ENCODE assay signal across 1 cellular context in the genomic region with DNA sequence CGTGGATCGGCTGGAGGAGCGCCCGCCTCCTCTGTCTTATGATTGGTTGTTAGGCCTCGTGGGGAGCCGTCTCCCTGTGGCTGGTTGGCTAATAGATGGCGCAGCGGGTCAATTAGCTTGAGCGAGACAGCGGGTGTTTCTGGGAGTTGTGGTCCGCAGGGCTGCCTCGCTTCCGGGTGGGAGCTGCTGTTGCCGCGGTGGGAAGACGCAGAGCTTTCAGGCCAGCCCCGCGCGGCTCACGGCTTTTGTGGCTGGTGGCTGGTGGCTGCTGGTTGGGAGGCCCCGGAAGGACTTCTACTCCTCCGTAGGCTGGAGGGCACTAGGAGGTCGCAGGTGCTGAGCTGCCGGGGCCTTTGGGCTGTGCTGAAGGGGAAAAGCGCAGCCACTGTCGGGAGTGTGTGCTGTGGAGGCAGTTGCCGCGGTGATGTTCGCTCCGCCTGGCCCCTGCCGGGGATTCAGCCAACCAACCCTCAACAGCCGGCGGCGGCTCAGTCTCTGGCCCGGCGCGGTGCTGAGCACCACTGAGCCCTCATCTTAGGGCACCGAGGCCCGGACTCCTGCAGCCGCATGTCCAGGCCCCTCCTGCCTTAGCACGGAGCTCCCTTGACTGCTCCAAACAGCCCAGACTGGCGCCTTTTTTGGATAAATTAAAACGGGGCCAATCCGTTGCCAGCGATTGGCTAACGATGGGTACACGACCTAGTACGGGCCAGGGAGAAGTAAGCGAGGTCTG.
A peak's percentile ranks its signal among the peaks of the same experiment; 100 is the strongest.
TF ChIP-seq lines count a peak whose summit lies in the region.

No MANE protein-coding gene starts in this region.

TF ChIP-seq in K562, 482 proteins besides CTCF, POLR2A, EP300 and RAD21 (continued from another document and continues in another):
- TF ChIP-seq, protein P1, sequence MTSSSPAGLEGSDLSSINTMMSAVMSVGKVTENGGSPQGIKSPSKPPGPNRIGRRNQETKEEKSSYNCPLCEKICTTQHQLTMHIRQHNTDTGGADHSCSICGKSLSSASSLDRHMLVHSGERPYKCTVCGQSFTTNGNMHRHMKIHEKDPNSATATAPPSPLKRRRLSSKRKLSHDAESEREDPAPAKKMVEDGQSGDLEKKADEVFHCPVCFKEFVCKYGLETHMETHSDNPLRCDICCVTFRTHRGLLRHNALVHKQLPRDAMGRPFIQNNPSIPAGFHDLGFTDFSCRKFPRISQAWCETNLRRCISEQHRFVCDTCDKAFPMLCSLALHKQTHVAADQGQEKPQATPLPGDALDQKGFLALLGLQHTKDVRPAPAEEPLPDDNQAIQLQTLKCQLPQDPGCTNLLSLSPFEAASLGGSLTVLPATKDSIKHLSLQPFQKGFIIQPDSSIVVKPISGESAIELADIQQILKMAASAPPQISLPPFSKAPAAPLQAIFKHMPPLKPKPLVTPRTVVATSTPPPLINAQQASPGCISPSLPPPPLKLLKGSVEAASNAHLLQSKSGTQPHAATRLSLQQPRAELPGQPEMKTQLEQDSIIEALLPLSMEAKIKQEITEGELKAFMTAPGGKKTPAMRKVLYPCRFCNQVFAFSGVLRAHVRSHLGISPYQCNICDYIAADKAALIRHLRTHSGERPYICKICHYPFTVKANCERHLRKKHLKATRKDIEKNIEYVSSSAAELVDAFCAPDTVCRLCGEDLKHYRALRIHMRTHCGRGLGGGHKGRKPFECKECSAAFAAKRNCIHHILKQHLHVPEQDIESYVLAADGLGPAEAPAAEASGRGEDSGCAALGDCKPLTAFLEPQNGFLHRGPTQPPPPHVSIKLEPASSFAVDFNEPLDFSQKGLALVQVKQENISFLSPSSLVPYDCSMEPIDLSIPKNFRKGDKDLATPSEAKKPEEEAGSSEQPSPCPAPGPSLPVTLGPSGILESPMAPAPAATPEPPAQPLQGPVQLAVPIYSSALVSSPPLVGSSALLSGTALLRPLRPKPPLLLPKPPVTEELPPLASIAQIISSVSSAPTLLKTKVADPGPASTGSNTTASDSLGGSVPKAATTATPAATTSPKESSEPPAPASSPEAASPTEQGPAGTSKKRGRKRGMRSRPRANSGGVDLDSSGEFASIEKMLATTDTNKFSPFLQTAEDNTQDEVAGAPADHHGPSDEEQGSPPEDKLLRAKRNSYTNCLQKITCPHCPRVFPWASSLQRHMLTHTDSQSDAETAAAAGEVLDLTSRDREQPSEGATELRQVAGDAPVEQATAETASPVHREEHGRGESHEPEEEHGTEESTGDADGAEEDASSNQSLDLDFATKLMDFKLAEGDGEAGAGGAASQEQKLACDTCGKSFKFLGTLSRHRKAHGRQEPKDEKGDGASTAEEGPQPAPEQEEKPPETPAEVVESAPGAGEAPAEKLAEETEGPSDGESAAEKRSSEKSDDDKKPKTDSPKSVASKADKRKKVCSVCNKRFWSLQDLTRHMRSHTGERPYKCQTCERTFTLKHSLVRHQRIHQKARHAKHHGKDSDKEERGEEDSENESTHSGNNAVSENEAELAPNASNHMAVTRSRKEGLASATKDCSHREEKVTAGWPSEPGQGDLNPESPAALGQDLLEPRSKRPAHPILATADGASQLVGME (CRISPR knock-in tag; IDR thresholded peaks at IDR 0.05): peak; percentile 77; the same call in 1 of the 2 replicates
- TF ChIP-seq RBM15 (IDR thresholded peaks at IDR 0.05; ENCODE audit: insufficient read depth, low read length) (no peak), DIDO1 (tag; IDR thresholded peaks at IDR 0.05; ENCODE audit: low read depth) (no peak), ELF2 (CRISPR knock-in tag; IDR thresholded peaks at IDR 0.05) (peak; percentile 86), SP2 (IDR thresholded peaks at IDR 0.05; ENCODE audit: extremely low read depth, low read depth, low read length, poor library complexity, severe bottlenecking) (peak; percentile 62), MBD2 (IDR thresholded peaks at IDR 0.05; ENCODE audit: borderline replicate concordance, low read depth) (peak; percentile 88), ZNF583 (CRISPR knock-in tag; IDR thresholded peaks at IDR 0.05) (no peak), ZNF232 (CRISPR knock-in tag; IDR thresholded peaks at IDR 0.05) (no peak), ZNF12 (CRISPR knock-in tag; IDR thresholded peaks at IDR 0.05) (no peak), NR1H2 (CRISPR knock-in tag; IDR thresholded peaks at IDR 0.05) (no peak), PRPF4 (IDR thresholded peaks at IDR 0.05; ENCODE audit: insufficient read depth, low read depth, low read length, poor library complexity, severe bottlenecking) (no peak), C11orf30 (IDR thresholded peaks at IDR 0.05; ENCODE audit: low read depth) (no peak), ZNF143 (CRISPR knock-in tag; IDR thresholded peaks at IDR 0.05) (peak; percentile 86), RBM25 (IDR thresholded peaks at IDR 0.05; ENCODE audit: low read depth, low read length, severe bottlenecking) (peak; percentile 69), MCM2 (IDR thresholded peaks at IDR 0.05; ENCODE audit: low read depth) (no peak), NR2C1 (IDR thresholded peaks at IDR 0.05) (peak; percentile 62), NR2C1 (tag; IDR thresholded peaks at IDR 0.05) (no peak; the same call in 1 of the 2 replicates)
- TF ChIP-seq, protein P2, sequence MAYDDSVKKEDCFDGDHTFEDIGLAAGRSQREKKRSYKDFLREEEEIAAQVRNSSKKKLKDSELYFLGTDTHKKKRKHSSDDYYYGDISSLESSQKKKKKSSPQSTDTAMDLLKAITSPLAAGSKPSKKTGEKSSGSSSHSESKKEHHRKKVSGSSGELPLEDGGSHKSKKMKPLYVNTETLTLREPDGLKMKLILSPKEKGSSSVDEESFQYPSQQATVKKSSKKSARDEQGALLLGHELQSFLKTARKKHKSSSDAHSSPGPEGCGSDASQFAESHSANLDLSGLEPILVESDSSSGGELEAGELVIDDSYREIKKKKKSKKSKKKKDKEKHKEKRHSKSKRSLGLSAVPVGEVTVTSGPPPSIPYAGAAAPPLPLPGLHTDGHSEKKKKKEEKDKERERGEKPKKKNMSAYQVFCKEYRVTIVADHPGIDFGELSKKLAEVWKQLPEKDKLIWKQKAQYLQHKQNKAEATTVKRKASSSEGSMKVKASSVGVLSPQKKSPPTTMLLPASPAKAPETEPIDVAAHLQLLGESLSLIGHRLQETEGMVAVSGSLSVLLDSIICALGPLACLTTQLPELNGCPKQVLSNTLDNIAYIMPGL (CRISPR knock-in tag; IDR thresholded peaks at IDR 0.05): no peak
- TF ChIP-seq, protein P3, sequence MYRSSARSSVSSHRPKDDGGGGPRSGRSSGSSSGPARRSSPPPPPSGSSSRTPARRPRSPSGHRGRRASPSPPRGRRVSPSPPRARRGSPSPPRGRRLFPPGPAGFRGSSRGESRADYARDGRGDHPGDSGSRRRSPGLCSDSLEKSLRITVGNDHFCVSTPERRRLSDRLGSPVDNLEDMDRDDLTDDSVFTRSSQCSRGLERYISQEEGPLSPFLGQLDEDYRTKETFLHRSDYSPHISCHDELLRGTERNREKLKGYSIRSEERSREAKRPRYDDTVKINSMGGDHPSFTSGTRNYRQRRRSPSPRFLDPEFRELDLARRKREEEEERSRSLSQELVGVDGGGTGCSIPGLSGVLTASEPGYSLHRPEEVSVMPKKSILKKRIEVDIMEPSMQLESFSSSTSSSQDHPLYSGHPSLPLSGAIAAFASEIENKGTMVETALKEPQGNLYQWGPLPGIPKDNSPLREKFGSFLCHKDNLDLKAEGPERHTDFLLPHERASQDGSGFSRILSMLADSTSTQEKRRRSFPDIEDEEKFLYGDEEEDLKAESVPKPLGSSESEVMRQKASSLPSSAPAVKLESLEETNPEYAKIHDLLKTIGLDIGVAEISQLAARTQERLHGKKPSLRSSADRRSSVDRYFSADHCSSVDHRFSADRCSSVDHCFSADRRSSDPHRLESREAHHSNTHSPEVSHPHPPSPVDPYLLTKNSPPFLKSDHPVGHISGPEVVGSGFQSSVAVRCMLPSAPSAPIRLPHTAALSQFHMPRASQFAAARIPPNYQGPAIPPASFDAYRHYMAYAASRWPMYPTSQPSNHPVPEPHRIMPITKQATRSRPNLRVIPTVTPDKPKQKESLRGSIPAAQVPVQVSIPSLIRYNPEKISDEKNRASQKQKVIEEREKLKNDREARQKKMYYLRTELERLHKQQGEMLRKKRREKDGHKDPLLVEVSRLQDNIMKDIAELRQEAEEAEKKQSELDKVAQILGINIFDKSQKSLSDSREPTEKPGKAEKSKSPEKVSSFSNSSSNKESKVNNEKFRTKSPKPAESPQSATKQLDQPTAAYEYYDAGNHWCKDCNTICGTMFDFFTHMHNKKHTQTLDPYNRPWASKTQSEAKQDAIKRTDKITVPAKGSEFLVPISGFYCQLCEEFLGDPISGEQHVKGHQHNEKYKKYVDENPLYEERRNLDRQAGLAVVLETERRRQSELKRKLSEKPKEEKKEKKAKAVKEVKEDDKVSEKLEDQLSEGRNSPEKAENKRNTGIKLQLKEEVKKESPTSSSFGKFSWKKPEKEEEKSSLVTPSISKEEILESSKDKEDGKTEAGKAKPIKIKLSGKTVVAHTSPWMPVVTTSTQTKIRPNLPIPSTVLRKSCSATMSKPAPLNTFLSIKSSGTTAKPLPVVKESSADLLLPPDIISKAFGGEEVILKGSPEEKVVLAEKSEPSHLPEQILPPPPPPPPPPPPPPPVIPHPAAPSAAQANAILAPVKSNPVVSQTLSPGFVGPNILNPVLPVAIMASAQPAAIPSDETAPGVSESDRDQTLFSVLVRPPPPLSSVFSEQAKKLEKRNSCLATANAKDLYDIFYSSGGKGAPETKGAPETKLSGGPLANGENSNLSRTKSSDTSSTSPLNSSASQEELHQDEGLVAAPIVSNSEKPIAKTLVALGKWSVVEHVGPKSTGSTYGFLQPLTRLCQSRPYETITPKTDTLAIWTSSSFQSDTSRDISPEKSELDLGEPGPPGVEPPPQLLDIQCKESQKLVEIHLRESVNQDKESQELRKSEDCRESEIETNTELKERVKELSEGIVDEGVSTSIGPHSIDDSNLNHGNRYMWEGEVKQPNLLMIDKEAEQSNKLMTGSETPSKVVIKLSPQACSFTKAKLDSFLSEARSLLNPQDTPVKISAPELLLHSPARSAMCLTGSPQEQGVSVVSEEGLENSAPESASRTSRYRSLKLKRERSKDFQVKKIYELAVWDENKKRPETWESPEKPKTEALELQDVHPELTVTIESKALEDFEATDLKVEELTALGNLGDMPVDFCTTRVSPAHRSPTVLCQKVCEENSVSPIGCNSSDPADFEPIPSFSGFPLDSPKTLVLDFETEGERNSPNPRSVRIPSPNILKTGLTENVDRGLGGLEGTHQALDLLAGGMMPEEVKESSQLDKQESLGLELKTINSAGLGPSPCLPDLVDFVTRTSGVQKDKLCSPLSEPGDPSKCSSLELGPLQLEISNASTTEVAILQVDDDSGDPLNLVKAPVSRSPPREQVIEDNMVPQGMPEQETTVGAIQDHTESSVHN (IDR thresholded peaks at IDR 0.05; ENCODE audit: borderline replicate concordance in 1 of 2, low read depth in 1 of 2): no peak
- TF ChIP-seq, protein P4, sequence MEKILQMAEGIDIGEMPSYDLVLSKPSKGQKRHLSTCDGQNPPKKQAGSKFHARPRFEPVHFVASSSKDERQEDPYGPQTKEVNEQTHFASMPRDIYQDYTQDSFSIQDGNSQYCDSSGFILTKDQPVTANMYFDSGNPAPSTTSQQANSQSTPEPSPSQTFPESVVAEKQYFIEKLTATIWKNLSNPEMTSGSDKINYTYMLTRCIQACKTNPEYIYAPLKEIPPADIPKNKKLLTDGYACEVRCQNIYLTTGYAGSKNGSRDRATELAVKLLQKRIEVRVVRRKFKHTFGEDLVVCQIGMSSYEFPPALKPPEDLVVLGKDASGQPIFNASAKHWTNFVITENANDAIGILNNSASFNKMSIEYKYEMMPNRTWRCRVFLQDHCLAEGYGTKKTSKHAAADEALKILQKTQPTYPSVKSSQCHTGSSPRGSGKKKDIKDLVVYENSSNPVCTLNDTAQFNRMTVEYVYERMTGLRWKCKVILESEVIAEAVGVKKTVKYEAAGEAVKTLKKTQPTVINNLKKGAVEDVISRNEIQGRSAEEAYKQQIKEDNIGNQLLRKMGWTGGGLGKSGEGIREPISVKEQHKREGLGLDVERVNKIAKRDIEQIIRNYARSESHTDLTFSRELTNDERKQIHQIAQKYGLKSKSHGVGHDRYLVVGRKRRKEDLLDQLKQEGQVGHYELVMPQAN (IDR thresholded peaks at IDR 0.05; ENCODE audit: borderline replicate concordance): no peak
- TF ChIP-seq, protein P5, sequence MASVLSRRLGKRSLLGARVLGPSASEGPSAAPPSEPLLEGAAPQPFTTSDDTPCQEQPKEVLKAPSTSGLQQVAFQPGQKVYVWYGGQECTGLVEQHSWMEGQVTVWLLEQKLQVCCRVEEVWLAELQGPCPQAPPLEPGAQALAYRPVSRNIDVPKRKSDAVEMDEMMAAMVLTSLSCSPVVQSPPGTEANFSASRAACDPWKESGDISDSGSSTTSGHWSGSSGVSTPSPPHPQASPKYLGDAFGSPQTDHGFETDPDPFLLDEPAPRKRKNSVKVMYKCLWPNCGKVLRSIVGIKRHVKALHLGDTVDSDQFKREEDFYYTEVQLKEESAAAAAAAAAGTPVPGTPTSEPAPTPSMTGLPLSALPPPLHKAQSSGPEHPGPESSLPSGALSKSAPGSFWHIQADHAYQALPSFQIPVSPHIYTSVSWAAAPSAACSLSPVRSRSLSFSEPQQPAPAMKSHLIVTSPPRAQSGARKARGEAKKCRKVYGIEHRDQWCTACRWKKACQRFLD (CRISPR knock-in tag; IDR thresholded peaks at IDR 0.05): no peak
- TF ChIP-seq, protein P6, sequence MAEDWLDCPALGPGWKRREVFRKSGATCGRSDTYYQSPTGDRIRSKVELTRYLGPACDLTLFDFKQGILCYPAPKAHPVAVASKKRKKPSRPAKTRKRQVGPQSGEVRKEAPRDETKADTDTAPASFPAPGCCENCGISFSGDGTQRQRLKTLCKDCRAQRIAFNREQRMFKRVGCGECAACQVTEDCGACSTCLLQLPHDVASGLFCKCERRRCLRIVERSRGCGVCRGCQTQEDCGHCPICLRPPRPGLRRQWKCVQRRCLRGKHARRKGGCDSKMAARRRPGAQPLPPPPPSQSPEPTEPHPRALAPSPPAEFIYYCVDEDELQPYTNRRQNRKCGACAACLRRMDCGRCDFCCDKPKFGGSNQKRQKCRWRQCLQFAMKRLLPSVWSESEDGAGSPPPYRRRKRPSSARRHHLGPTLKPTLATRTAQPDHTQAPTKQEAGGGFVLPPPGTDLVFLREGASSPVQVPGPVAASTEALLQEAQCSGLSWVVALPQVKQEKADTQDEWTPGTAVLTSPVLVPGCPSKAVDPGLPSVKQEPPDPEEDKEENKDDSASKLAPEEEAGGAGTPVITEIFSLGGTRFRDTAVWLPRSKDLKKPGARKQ (CRISPR knock-in tag; IDR thresholded peaks at IDR 0.05): no peak
- TF ChIP-seq, protein P7, sequence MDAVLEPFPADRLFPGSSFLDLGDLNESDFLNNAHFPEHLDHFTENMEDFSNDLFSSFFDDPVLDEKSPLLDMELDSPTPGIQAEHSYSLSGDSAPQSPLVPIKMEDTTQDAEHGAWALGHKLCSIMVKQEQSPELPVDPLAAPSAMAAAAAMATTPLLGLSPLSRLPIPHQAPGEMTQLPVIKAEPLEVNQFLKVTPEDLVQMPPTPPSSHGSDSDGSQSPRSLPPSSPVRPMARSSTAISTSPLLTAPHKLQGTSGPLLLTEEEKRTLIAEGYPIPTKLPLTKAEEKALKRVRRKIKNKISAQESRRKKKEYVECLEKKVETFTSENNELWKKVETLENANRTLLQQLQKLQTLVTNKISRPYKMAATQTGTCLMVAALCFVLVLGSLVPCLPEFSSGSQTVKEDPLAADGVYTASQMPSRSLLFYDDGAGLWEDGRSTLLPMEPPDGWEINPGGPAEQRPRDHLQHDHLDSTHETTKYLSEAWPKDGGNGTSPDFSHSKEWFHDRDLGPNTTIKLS (IDR thresholded peaks at IDR 0.05; ENCODE audit: borderline replicate concordance, low read depth): peak; percentile 52; the same call in 1 of the 2 replicates
